Comparison of ENCODE assay signal across 2 cellular contexts in genomic region chr16:54935411-54936085, GRCh38.
TF ChIP-seq lines count a peak whose summit lies in the region.

No MANE protein-coding gene starts in this region.

TF ChIP-seq in HepG2, 621 proteins besides CTCF, POLR2A, EP300 and RAD21:
- TF ChIP-seq CBX2 (IDR thresholded peaks at IDR 0.05; ENCODE audit: low read depth, low read length) (peak; percentile 96), CBX2 (CRISPR knock-in tag; IDR thresholded peaks at IDR 0.05; ENCODE audit: low read depth) (no peak), SNAPC2 (CRISPR knock-in tag; IDR thresholded peaks at IDR 0.05) (no peak), HMG20A (CRISPR knock-in tag; IDR thresholded peaks at IDR 0.05; ENCODE audit: borderline replicate concordance) (no peak), ZNF24 (IDR thresholded peaks at IDR 0.05) (no peak), HNRNPLL (IDR thresholded peaks at IDR 0.05; ENCODE audit: low read depth, low read length, poor library complexity, severe bottlenecking) (peak; percentile 23), U2AF2 (IDR thresholded peaks at IDR 0.05; ENCODE audit: low read depth, low read length) (no peak), ZBTB33 (CRISPR knock-in tag; IDR thresholded peaks at IDR 0.05) (no peak), ZNF768 (CRISPR knock-in tag; IDR thresholded peaks at IDR 0.05) (no peak), NRL (CRISPR knock-in tag; IDR thresholded peaks at IDR 0.05; ENCODE audit: borderline replicate concordance) (no peak), RNF2 (conservative IDR thresholded peaks at IDR 0.05; ENCODE audit: low read depth) (0 out of 2 replicates have a peak, but pooled peaks have one; percentile 37), HNRNPK (IDR thresholded peaks at IDR 0.05; ENCODE audit: low read depth, low read length, poor library complexity, severe bottlenecking) (peak; percentile 43)
- TF ChIP-seq, protein P1, sequence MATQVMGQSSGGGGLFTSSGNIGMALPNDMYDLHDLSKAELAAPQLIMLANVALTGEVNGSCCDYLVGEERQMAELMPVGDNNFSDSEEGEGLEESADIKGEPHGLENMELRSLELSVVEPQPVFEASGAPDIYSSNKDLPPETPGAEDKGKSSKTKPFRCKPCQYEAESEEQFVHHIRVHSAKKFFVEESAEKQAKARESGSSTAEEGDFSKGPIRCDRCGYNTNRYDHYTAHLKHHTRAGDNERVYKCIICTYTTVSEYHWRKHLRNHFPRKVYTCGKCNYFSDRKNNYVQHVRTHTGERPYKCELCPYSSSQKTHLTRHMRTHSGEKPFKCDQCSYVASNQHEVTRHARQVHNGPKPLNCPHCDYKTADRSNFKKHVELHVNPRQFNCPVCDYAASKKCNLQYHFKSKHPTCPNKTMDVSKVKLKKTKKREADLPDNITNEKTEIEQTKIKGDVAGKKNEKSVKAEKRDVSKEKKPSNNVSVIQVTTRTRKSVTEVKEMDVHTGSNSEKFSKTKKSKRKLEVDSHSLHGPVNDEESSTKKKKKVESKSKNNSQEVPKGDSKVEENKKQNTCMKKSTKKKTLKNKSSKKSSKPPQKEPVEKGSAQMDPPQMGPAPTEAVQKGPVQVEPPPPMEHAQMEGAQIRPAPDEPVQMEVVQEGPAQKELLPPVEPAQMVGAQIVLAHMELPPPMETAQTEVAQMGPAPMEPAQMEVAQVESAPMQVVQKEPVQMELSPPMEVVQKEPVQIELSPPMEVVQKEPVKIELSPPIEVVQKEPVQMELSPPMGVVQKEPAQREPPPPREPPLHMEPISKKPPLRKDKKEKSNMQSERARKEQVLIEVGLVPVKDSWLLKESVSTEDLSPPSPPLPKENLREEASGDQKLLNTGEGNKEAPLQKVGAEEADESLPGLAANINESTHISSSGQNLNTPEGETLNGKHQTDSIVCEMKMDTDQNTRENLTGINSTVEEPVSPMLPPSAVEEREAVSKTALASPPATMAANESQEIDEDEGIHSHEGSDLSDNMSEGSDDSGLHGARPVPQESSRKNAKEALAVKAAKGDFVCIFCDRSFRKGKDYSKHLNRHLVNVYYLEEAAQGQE (IDR thresholded peaks at IDR 0.05; ENCODE audit: borderline replicate concordance in 1 of 2, low read depth in 1 of 2, low read length in 2 of 2): no peak
- TF ChIP-seq, protein P2, sequence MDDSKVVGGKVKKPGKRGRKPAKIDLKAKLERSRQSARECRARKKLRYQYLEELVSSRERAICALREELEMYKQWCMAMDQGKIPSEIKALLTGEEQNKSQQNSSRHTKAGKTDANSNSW (CRISPR knock-in tag; IDR thresholded peaks at IDR 0.05; ENCODE audit: borderline replicate concordance): no peak
- TF ChIP-seq, protein P3, sequence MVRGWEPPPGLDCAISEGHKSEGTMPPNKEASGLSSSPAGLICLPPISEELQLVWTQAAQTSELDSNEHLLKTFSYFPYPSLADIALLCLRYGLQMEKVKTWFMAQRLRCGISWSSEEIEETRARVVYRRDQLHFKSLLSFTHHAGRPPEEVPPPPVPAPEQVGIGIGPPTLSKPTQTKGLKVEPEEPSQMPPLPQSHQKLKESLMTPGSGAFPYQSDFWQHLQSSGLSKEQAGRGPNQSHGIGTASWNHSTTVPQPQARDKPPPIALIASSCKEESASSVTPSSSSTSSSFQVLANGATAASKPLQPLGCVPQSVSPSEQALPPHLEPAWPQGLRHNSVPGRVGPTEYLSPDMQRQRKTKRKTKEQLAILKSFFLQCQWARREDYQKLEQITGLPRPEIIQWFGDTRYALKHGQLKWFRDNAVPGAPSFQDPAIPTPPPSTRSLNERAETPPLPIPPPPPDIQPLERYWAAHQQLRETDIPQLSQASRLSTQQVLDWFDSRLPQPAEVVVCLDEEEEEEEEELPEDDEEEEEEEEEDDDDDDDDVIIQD (CRISPR knock-in tag; IDR thresholded peaks at IDR 0.05; ENCODE audit: low read depth): no peak

TF ChIP-seq in H1, 55 proteins besides CTCF, POLR2A, EP300 and RAD21:
- no peak for TF ChIP-seq ATF2 (IDR thresholded peaks at IDR 0.05; ENCODE audit: low read length)
- TF ChIP-seq RNF2 (IDR thresholded peaks at IDR 0.05; ENCODE audit: borderline replicate concordance, low read depth, low read length, missing control alignments, poor library complexity, severe bottlenecking): no peak
- no peak for TF ChIP-seq TEAD4 (IDR thresholded peaks at IDR 0.05; ENCODE audit: low read depth, low read length)
